In the genomic region with DNA sequence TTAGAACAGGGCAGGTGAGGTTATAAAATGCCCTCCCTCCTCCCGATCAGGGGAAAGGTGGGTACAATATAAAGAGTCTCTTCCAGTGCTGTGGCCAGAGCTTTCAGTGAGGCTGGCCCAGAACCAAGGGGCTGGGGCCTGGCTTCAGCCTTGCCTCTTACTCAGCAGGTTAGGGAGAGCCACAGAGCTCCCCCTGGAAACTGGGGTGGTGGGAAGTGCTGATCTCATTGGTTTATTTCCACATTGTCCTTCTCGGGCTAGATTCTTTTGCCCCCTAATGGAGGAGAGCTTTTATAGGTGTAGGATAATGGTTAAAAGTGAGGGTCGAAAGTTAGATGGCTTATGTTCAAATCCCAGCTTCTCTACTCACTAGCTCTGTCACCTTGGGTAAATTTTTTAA, we compare ENCODE assay signal across 26 cellular contexts.
"Had no signal": no experiment of that assay in that cellular context is flagged by ENCODE, and none has a peak within 500 bp of the region (broad histone marks: within the 10 kb centered on the region; RNA-seq: fewer than 3 reads in every experiment).

No MANE protein-coding gene starts in this region.

- H3K9me3 Mint-ChIP-seq: activated T-cell treated with anti-CD3 and anti-CD28 coated beads, Interleukin-2, amount 50 U/mL, for 72 hours; central memory CD8-positive, alpha-beta T cell; dendritic cell treated with granulocyte-macrophage colony-stimulating factor and Interleukin-4, amounts not matched to agents 40 ng/mL and 50 ng/mL, for 4 days; immature natural killer cell; naive thymus-derived CD4-positive, alpha-beta T cell; neural crest cell; stimulated activated naive B cell treated with anti-CD40 and anti-IgM and Interleukin-4, amounts not matched to agents 10 μg/mL and 1 μg/mL and 100 μg/mL, for 72 hours; T-helper 2 cell treated with Interferon-gamma antibody and Interleukin-4, amounts not matched to agents 5 μg/mL and 100 μg/mL, for 36 hours had no signal

- H3K36me3 ChIP-seq: esophagus muscularis mucosa, right atrium auricular region, stomach, thyroid gland, upper lobe of right lung had no signal

- H3K79me2 ChIP-seq: parathyroid adenoma had no signal

- H3K9me3 ChIP-seq: esophagus muscularis mucosa, psoas muscle, right atrium auricular region, stomach, thyroid gland, upper lobe of right lung had no signal

- H3K4me3 ChIP-seq: esophagus muscularis mucosa, psoas muscle, right atrium auricular region, smooth muscle cell, stomach, thyroid gland, upper lobe of right lung had no signal

- H3K4me3 Mint-ChIP-seq: activated naive CD8-positive, alpha-beta T cell; activated T-cell treated with anti-CD3 and anti-CD28 coated beads, Interleukin-2, amount 50 U/mL, for 72 hours; central memory CD8-positive, alpha-beta T cell; dendritic cell treated with granulocyte-macrophage colony-stimulating factor and Interleukin-4, amounts not matched to agents 40 ng/mL and 50 ng/mL, for 4 days; immature natural killer cell; naive thymus-derived CD4-positive, alpha-beta T cell; neural crest cell; stimulated activated naive B cell treated with anti-CD40 and anti-IgM and Interleukin-4, amounts not matched to agents 10 μg/mL and 1 μg/mL and 100 μg/mL, for 72 hours; T-helper 2 cell treated with Interferon-gamma antibody and Interleukin-4, amounts not matched to agents 5 μg/mL and 100 μg/mL, for 36 hours had no signal

- H3K36me3 Mint-ChIP-seq: activated naive CD8-positive, alpha-beta T cell; immature natural killer cell; naive thymus-derived CD4-positive, alpha-beta T cell; stimulated activated naive B cell treated with anti-CD40 and anti-IgM and Interleukin-4, amounts not matched to agents 10 μg/mL and 1 μg/mL and 100 μg/mL, for 72 hours had no signal

- ATAC-seq: activated T-cell treated with anti-CD3 and anti-CD28 coated beads, Interleukin-2, amount 50 U/mL, for 72 hours; naive thymus-derived CD4-positive, alpha-beta T cell; psoas muscle; stimulated activated naive B cell treated with anti-CD40 and anti-IgM and Interleukin-4, amounts not matched to agents 10 μg/mL and 1 μg/mL and 100 μg/mL, for 72 hours; upper lobe of right lung had no signal

- H3K27ac ChIP-seq: esophagus muscularis mucosa, parathyroid adenoma, psoas muscle, right atrium auricular region, stomach, thyroid gland, upper lobe of right lung had no signal

- H3K4me2 ChIP-seq: smooth muscle cell had no signal

- H2AFZ ChIP-seq: parathyroid adenoma had no signal

- H3K4me1 ChIP-seq: esophagus muscularis mucosa, parathyroid adenoma, psoas muscle, right atrium auricular region, stomach, thyroid gland, upper lobe of right lung had no signal

- H3K4me1 Mint-ChIP-seq: central memory CD8-positive, alpha-beta T cell; immature natural killer cell; neural crest cell; stimulated activated naive B cell treated with anti-CD40 and anti-IgM and Interleukin-4, amounts not matched to agents 10 μg/mL and 1 μg/mL and 100 μg/mL, for 72 hours had no signal

- H3K27me3 ChIP-seq: right atrium auricular region, thyroid gland, upper lobe of right lung had no signal

- H3K9ac ChIP-seq: parathyroid adenoma had no signal

- H3K27ac Mint-ChIP-seq: activated naive CD8-positive, alpha-beta T cell; activated T-cell treated with anti-CD3 and anti-CD28 coated beads, Interleukin-2, amount 50 U/mL, for 72 hours; dendritic cell treated with granulocyte-macrophage colony-stimulating factor and Interleukin-4, amounts not matched to agents 40 ng/mL and 50 ng/mL, for 4 days; immature natural killer cell; naive thymus-derived CD4-positive, alpha-beta T cell; stimulated activated naive B cell treated with anti-CD40 and anti-IgM and Interleukin-4, amounts not matched to agents 10 μg/mL and 1 μg/mL and 100 μg/mL, for 72 hours; T-helper 2 cell treated with Interferon-gamma antibody and Interleukin-4, amounts not matched to agents 5 μg/mL and 100 μg/mL, for 36 hours had no signal

- DNase-seq: activated CD4-positive, alpha-beta T cell treated with anti-CD3 and anti-CD28 coated beads for 4 hours; activated CD4-positive, alpha-beta T cell treated with anti-CD3 and anti-CD28 coated beads, Interleukin-2, amount 50 U/mL, for 4 hours; activated naive CD4-positive, alpha-beta T cell; activated T-cell treated with anti-CD3 and anti-CD28 coated beads for 4 hours; activated T-cell treated with anti-CD3 and anti-CD28 coated beads, Interleukin-2, amount 50 U/mL, for 72 hours; anterior cingulate cortex; foreskin melanocyte; immature natural killer cell; midbrain; naive thymus-derived CD4-positive, alpha-beta T cell; occipital lobe; psoas muscle; stimulated activated CD4-positive, alpha-beta T cell treated with anti-CD3 and anti-CD28 coated beads, Interleukin-1b, Interleukin-23, amount 100 ng/mL, for 48 hours; stimulated activated naive B cell treated with anti-CD40 and anti-IgM and Interleukin-4, amounts not matched to agents 10 μg/mL and 1 μg/mL and 100 μg/mL, for 72 hours; stomach; thyroid gland; upper lobe of right lung had no signal
